Comparison of ENCODE assay signal across 20 cellular contexts in genomic region chr9:128304971-128305288, GRCh38. TPM values are rescaled to one million over a fixed set of nuclear protein-coding genes. Genes with fewer than 3 reads are reported as not detected.
DNase-seq lines count a peak whose midpoint lies in the region; ATAC-seq, FAIRE-seq and TF ChIP-seq lines count a peak whose summit lies in the region.
"Had no signal": no experiment of that assay in that cellular context is flagged by ENCODE, and none has a peak within 500 bp of the region (broad histone marks: within the 10 kb centered on the region; RNA-seq: fewer than 3 reads in every experiment).

No MANE protein-coding gene starts in this region.

- POLR2A ChIA-PET in HEK293 (lab: Yijun Ruan, JAX), result interaction anchor here (1.6 kb wide), 1 partner anchor 116 kb away, joined by 4 read pairs; the partner anchor contains the start of gene CERCAM

- H3K27ac ChIP-seq in HEK293 (ENCODE audit: extremely low read depth, low read depth, low read length) (no peak overlapping the region), astrocyte (ENCODE audit: low read depth, low read length) (peak overlapping the region; percentile 21)
- H3K27ac ChIP-seq: psoas muscle, SJCRH30 had no signal

- no peak overlapping the region for H3K27ac Mint-ChIP-seq in astrocyte (ENCODE audit: unreplicated experiment)
- H3K27ac Mint-ChIP-seq in stimulated activated effector memory CD8-positive, alpha-beta T cell treated with anti-CD3 and anti-CD28 coated beads, Interleukin-12 subunit alpha, Interleukin-12 subunit beta, amount 100 ng/mL, for 72 hours, result peak overlapping the region; percentile 1
- H3K27ac Mint-ChIP-seq: activated T-helper 2 cell treated with anti-CD3 and anti-CD28 coated beads, Interferon-gamma antibody, Interleukin-2, Interleukin-4, amounts not matched to agents 10 μg/mL and 5 μg/mL and 100 μg/mL, durations not matched to agents 14 hours and 24 hours and 36 hours; T-helper 17 cell had no signal

- CTCF ChIA-PET in HEK293 (lab: Yijun Ruan, JAX), result interaction anchor here (1.0 to 2.1 kb wide), 3 partner anchors 9 to 58 kb away, joined by 4 to 8 read pairs (median 5); no protein-coding TSS in a partner anchor

- no peak overlapping the region for H2AFZ ChIP-seq in astrocyte (ENCODE audit: low read depth, low read length)

- no peaks in the 10 kb centered on the region for H3K79me2 ChIP-seq in astrocyte (ENCODE audit: insufficient read depth, low read length)

- H3K9me3 ChIP-seq in HEK293 (ENCODE audit: control insufficient read depth, insufficient read depth, low read depth, low read length) (no peaks in the 10 kb centered on the region), astrocyte (ENCODE audit: insufficient read depth, low read depth, low read length) (no peaks in the 10 kb centered on the region)
- H3K9me3 ChIP-seq: psoas muscle, SJCRH30 had no signal

- H3K36me3 ChIP-seq in HEK293 (ENCODE audit: control insufficient read depth in 2 of 2, insufficient read depth in 1 of 2, low read length in 2 of 2) (peaks cover 4 to 15% of the 10 kb centered on the region in 2 experiments; a peak in 2 of 3 replicates), astrocyte (ENCODE audit: insufficient read depth, low read length) (peaks cover 3% of the 10 kb centered on the region)

- FAIRE-seq in astrocyte (lab: Jason Lieb, UNC), result no peak

- no peak for ATAC-seq in stimulated activated effector memory CD8-positive, alpha-beta T cell treated with anti-CD3 and anti-CD28 coated beads, Interleukin-12 subunit alpha, Interleukin-12 subunit beta, amount 100 ng/mL, for 72 hours
- no peak for ATAC-seq in HG02840 (IDR thresholded peaks at IDR 0.05; ENCODE audit: low FRiP score, unreplicated experiment)
- ATAC-seq: psoas muscle, T-helper 17 cell had no signal

- peaks cover 4% of the 10 kb centered on the region for H3K9me3 Mint-ChIP-seq in astrocyte (ENCODE audit: unreplicated experiment)
- no peaks in the 10 kb centered on the region for H3K9me3 Mint-ChIP-seq in stimulated activated effector memory CD8-positive, alpha-beta T cell treated with anti-CD3 and anti-CD28 coated beads, Interleukin-12 subunit alpha, Interleukin-12 subunit beta, amount 100 ng/mL, for 72 hours
- H3K9me3 Mint-ChIP-seq: activated T-helper 2 cell treated with anti-CD3 and anti-CD28 coated beads, Interferon-gamma antibody, Interleukin-2, Interleukin-4, amounts not matched to agents 10 μg/mL and 5 μg/mL and 100 μg/mL, durations not matched to agents 14 hours and 24 hours and 36 hours; IgD-negative memory B cell had no signal

- no peak overlapping the region for H3K9ac ChIP-seq in astrocyte (ENCODE audit: low read length)

- H3K4me1 ChIP-seq in HEK293 (ENCODE audit: control insufficient read depth, insufficient read depth, low read length), result no peaks in the 10 kb centered on the region
- H3K4me1 ChIP-seq in astrocyte (ENCODE audit: insufficient read depth, low read length), result peaks cover 18% of the 10 kb centered on the region
- H3K4me1 ChIP-seq: psoas muscle, SJCRH30 had no signal

- no peaks in the 10 kb centered on the region for H3K27me3 ChIP-seq in astrocyte (ENCODE audit: insufficient read depth, low read length)
- H3K27me3 ChIP-seq: SJCRH30 had no signal

- H3K27me3 Mint-ChIP-seq in astrocyte (ENCODE audit: low read depth, unreplicated experiment), result no peaks in the 10 kb centered on the region
- H3K27me3 Mint-ChIP-seq: IgD-negative memory B cell, T-helper 17 cell had no signal

- peaks cover 4% of the 10 kb centered on the region for H3K4me1 Mint-ChIP-seq in astrocyte (ENCODE audit: low read depth, unreplicated experiment)
- H3K4me1 Mint-ChIP-seq in stimulated activated effector memory CD8-positive, alpha-beta T cell treated with anti-CD3 and anti-CD28 coated beads, Interleukin-12 subunit alpha, Interleukin-12 subunit beta, amount 100 ng/mL, for 72 hours, result peaks cover 7% of the 10 kb centered on the region

- TF ChIP-seq CTCF in HEK293 (tag by site-specific recombination; IDR thresholded peaks at IDR 0.05) (no peak), astrocyte (IDR thresholded peaks at IDR 0.05; ENCODE audit: insufficient read depth, low read depth, low read length) (no peak)

- no peak overlapping the region for H3K4me2 ChIP-seq in astrocyte (ENCODE audit: low read length)
- H3K4me2 ChIP-seq: smooth muscle cell had no signal

- DNase-seq in astrocyte (ENCODE audit: low read depth) (peak; percentile 32), NCI-H1930 (lab: John Stamatoyannopoulos, UW) (no peak)
- no peak for DNase-seq in stimulated activated effector memory CD8-positive, alpha-beta T cell treated with anti-CD3 and anti-CD28 coated beads, Interleukin-12 subunit alpha, Interleukin-12 subunit beta, amount 100 ng/mL, for 72 hours (ENCODE audit: low spot score in 2 of 2)
- DNase-seq: activated CD4-positive, CD25-positive, alpha-beta regulatory T cell; amniotic stem cell; C1 segment of cervical spinal cord; cerebellar nuclear complex; DMS79; effector memory CD4-positive, alpha-beta T cell; GOT3; hypothalamus; NCI-H187 treated with DMSO at 0.1 percent for 48 hours; psoas muscle; SJCRH30; T-helper 17 cell had no signal

- H3K4me3 ChIP-seq in HEK293 (ENCODE audit: low read depth, low read length) (no peak overlapping the region), astrocyte (ENCODE audit: insufficient read depth, low read depth, low read length) (no peak overlapping the region)
- H3K4me3 ChIP-seq: psoas muscle, SJCRH30, smooth muscle cell had no signal

- no peaks in the 10 kb centered on the region for H4K20me1 ChIP-seq in astrocyte (ENCODE audit: insufficient read depth, low read length)

- peaks cover 6% of the 10 kb centered on the region for H3K36me3 Mint-ChIP-seq in astrocyte (ENCODE audit: low read depth, unreplicated experiment)
- H3K36me3 Mint-ChIP-seq in stimulated activated effector memory CD8-positive, alpha-beta T cell treated with anti-CD3 and anti-CD28 coated beads, Interleukin-12 subunit alpha, Interleukin-12 subunit beta, amount 100 ng/mL, for 72 hours, result peaks cover 25% of the 10 kb centered on the region
- H3K36me3 Mint-ChIP-seq: IgD-negative memory B cell had no signal

- H3K4me3 Mint-ChIP-seq in astrocyte (ENCODE audit: unreplicated experiment), result no peak overlapping the region
- no peak overlapping the region for H3K4me3 Mint-ChIP-seq in stimulated activated effector memory CD8-positive, alpha-beta T cell treated with anti-CD3 and anti-CD28 coated beads, Interleukin-12 subunit alpha, Interleukin-12 subunit beta, amount 100 ng/mL, for 72 hours
- H3K4me3 Mint-ChIP-seq: IgD-negative memory B cell, T-helper 17 cell had no signal

TF ChIP-seq in HEK293, 187 proteins besides CTCF, POLR2A, EP300 and RAD21:
- TF ChIP-seq OSR2 (tag by site-specific recombination; IDR thresholded peaks at IDR 0.05) (0 out of 2 replicates have a peak, but pooled peaks have one; percentile 21), ZBTB6 (tag by site-specific recombination; IDR thresholded peaks at IDR 0.05) (no peak), ZNF629 (tag by site-specific recombination; IDR thresholded peaks at IDR 0.05) (0 out of 2 replicates have a peak, but pooled peaks have one; percentile 12)

RNA-seq across cellular contexts. Expression of gene TRUB2, which starts 17.3 kb away (rescaled TPM):
- 26.6 and 27.9 TPM in 2 replicates for total RNA-seq in astrocyte

RNA-seq across cellular contexts. Expression of gene COQ4, which starts 17.7 kb away (rescaled TPM):
- total RNA-seq in astrocyte, result 31.4 and 31.5 TPM in 2 replicates

RNA-seq across cellular contexts. Expression of gene SWI5, which starts 28.9 kb away (rescaled TPM):
- total RNA-seq in astrocyte, result 29.2 and 30.8 TPM in 2 replicates

RNA-seq across cellular contexts. Expression of gene GOLGA2, which starts 29.1 kb away (rescaled TPM):
- 105 and 117 TPM in 2 replicates for total RNA-seq in astrocyte

RNA-seq across cellular contexts. Expression of gene SLC27A4, which starts 35.4 kb away (rescaled TPM):
- total RNA-seq in astrocyte, result 26.1 and 26.9 TPM in 2 replicates
